In the genomic region with DNA sequence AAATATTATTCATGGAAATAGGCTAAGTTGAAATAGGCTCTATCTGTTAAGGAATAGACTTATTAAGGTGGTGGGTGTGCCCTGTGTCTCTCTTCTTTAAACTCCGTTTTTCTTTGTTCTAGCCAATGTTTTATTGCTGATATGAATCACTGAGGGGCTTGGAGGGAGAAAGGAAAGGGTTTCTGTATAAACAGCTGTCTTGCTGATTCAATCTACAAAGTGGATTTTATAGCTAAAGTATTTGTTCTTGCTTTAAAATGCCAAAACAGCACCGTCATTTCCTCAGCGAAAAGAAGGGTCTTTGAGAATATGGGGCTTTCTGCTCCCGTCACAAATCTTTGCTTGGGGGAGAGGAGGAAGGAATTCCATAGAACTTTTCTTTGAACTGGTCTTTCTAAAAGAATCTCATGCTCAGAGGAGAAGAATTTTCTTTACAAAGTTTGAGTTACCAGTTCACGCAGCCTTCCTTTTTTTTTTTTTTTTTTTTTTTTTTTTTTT, we compare ENCODE assay signal across 9 cellular contexts. TPM values are rescaled to one million over a fixed set of nuclear protein-coding genes. Genes with fewer than 3 reads are reported as not detected.
A peak's percentile ranks its signal among the peaks of the same experiment; 100 is the strongest.
DNase-seq lines count a peak whose midpoint lies in the region; ATAC-seq and TF ChIP-seq lines count a peak whose summit lies in the region.
"Had no signal": no experiment of that assay in that cellular context is flagged by ENCODE, and none has a peak within 500 bp of the region (broad histone marks: within the 10 kb centered on the region; RNA-seq: fewer than 3 reads in every experiment).

No MANE protein-coding gene starts in this region.

- no peak for TF ChIP-seq POLR2A in gastrocnemius medialis (IDR thresholded peaks at IDR 0.05)
- TF ChIP-seq POLR2A in uterus (IDR thresholded peaks at IDR 0.05), result no peak

- CTCF ChIA-PET in activated CD4-positive, alpha-beta T cell treated with anti-CD3 and anti-CD28 coated beads for 36 hours (lab: Charles Lee), result interaction anchor here (0.6 kb wide), 1 partner anchor 28 kb away, joined by 4 read pairs; no protein-coding TSS in a partner anchor

- ATAC-seq in activated CD4-positive, alpha-beta T cell treated with anti-CD3 and anti-CD28 coated beads for 36 hours, result peak; percentile 47
- ATAC-seq in gastrocnemius medialis, result peak in 1 of 2 donors; percentile 3
- ATAC-seq in GM18519 (IDR thresholded peaks at IDR 0.05; ENCODE audit: low FRiP score, unreplicated experiment), result no peak

- no peaks in the 10 kb centered on the region for H3K27me3 Mint-ChIP-seq in activated CD4-positive, alpha-beta T cell treated with anti-CD3 and anti-CD28 coated beads for 36 hours

- H3K27ac Mint-ChIP-seq in activated CD4-positive, alpha-beta T cell treated with anti-CD3 and anti-CD28 coated beads for 36 hours, result peak overlapping the region; percentile 15

- peaks cover 9% of the 10 kb centered on the region for H3K9me3 Mint-ChIP-seq in activated CD4-positive, alpha-beta T cell treated with anti-CD3 and anti-CD28 coated beads for 36 hours (ENCODE audit: low read depth)

- H3K36me3 Mint-ChIP-seq in activated CD4-positive, alpha-beta T cell treated with anti-CD3 and anti-CD28 coated beads for 36 hours (ENCODE audit: low read depth), result peaks cover 39% of the 10 kb centered on the region

- H3K4me3 Mint-ChIP-seq in activated CD4-positive, alpha-beta T cell treated with anti-CD3 and anti-CD28 coated beads for 36 hours, result no peak overlapping the region

- H3K27me3 ChIP-seq in ectodermal cell (ENCODE audit: control insufficient read depth, insufficient read depth, low read length, poor library complexity, severe bottlenecking) (no peaks in the 10 kb centered on the region), gastrocnemius medialis (no peaks in the 10 kb centered on the region), uterus (no peaks in the 10 kb centered on the region)
- H3K27me3 ChIP-seq: esophagus muscularis mucosa had no signal

- H3K4me3 ChIP-seq in ectodermal cell (ENCODE audit: insufficient read depth, low read depth, low read length) (no peak overlapping the region), gastrocnemius medialis (peak overlapping the region in 1 of 4 donors; percentile 5), uterus (no peak overlapping the region)
- H3K4me3 ChIP-seq: esophagus muscularis mucosa had no signal

- H3K9me3 ChIP-seq in ectodermal cell (ENCODE audit: control insufficient read depth, low read length) (peaks cover 9% of the 10 kb centered on the region), gastrocnemius medialis (no peaks in the 10 kb centered on the region), uterus (no peaks in the 10 kb centered on the region)
- H3K9me3 ChIP-seq: esophagus muscularis mucosa had no signal

- peak overlapping the region; percentile 71 for H3K27ac ChIP-seq in ectodermal cell (ENCODE audit: insufficient read depth, low read depth, low read length, poor library complexity, severe bottlenecking)
- peak overlapping the region; percentile 77 to 91 (median 84) for H3K27ac ChIP-seq in gastrocnemius medialis
- no peak overlapping the region for H3K27ac ChIP-seq in uterus
- H3K27ac ChIP-seq: esophagus muscularis mucosa had no signal

- TF ChIP-seq CTCF in gastrocnemius medialis (IDR thresholded peaks at IDR 0.05 in 4 of 5, conservative IDR thresholded peaks at IDR 0.05 in 1 of 5) (no peak), uterus (IDR thresholded peaks at IDR 0.05) (no peak)

- WGBS in ectodermal cell, 2 experiments, result 43 to 51% methylated on average over 4 to 5 of the region's 5 CpGs

- intact Hi-C loops in activated CD4-positive, alpha-beta T cell treated with anti-CD3 and anti-CD28 coated beads for 36 hours (cut with DNase I, micrococcal nuclease), result no loop called here
- intact Hi-C loops in gastrocnemius medialis (cut with DNase I; ENCODE audit: low total_unique reads), result no loop called here
- intact Hi-C loops in uterus (cut with DNase I; ENCODE audit: low total_unique reads), result no loop called here

- DNase-seq in activated CD4-positive, alpha-beta T cell treated with anti-CD3 and anti-CD28 coated beads for 36 hours, result no peak
- DNase-seq in activated CD4-positive, alpha-beta T cell treated with anti-CD3 and anti-CD28 coated beads, Interleukin-2, amount 50 U/mL, for 48 hours, result no peak
- DNase-seq in NCI-H748 (lab: John Stamatoyannopoulos, UW; ENCODE audit: unreplicated experiment) (peak; percentile 74), gastrocnemius medialis (no peak), uterus (no peak)
- no peak for DNase-seq in stimulated activated CD4-positive, alpha-beta T cell treated with anti-CD3 and anti-CD28 coated beads, Interleukin-1b, Interleukin-23, amount 100 ng/mL, for 48 hours

- H3K4me1 Mint-ChIP-seq in activated CD4-positive, alpha-beta T cell treated with anti-CD3 and anti-CD28 coated beads for 36 hours, result peaks cover 23% of the 10 kb centered on the region

- in situ Hi-C loops in gastrocnemius medialis (cut with MboI; ENCODE audit: low sequenced_read_pairs in 4 of 4), result no loop called here

- H3K4me1 ChIP-seq in ectodermal cell (ENCODE audit: control insufficient read depth, insufficient read depth, low read length), result peaks cover 26% of the 10 kb centered on the region
- H3K4me1 ChIP-seq in gastrocnemius medialis, result peaks cover 37 to 47% of the 10 kb centered on the region in 2 donors
- no peaks in the 10 kb centered on the region for H3K4me1 ChIP-seq in uterus

- H3K36me3 ChIP-seq in ectodermal cell (ENCODE audit: control insufficient read depth, insufficient read depth, low read length) (peaks cover 26% of the 10 kb centered on the region), gastrocnemius medialis (peaks cover 0 to 13% of the 10 kb centered on the region in 2 donors), uterus (no peaks in the 10 kb centered on the region)

- POLR2A ChIA-PET in activated CD4-positive, alpha-beta T cell treated with anti-CD3 and anti-CD28 coated beads for 36 hours (lab: Charles Lee), result no interaction called here

RNA-seq across cellular contexts. Expression of gene MSI2, which starts 39.3 kb away (rescaled TPM):
- total RNA-seq in activated CD4-positive, alpha-beta T cell treated with anti-CD3 and anti-CD28 coated beads for 36 hours, result 10 to 100 TPM; 55.3 to 57.2 TPM
- polyA plus RNA-seq in ectodermal cell (2013, experiment 1 of 4), result 111 TPM
- polyA plus RNA-seq in ectodermal cell (2013, experiment 2 of 4), result 131 TPM
- polyA plus RNA-seq in ectodermal cell (2013, experiment 3 of 4), result 65.3 TPM
- polyA plus RNA-seq in ectodermal cell (2013, experiment 4 of 4), result 74.6 TPM
- 10 to 100 TPM; 33.1 to 66.2 (median 48.5) TPM for total RNA-seq in gastrocnemius medialis
- 10 to 100 TPM; 13.2 to 60.8 (median 44.5) TPM for total RNA-seq in uterus

Comparison
In these comparisons a context has a peak if more than half of its experiments do, and no peak if none do; other contexts are left out.
1. H3K27ac ChIP-seq: peak in ectodermal cell (single experiment) and gastrocnemius medialis (4 of 4); none in uterus (0 of 2).